ENCODE assay signal across 1 cellular context in genomic region chr21:37146320-37147225, GRCh38.
TF ChIP-seq lines count a peak whose summit lies in the region.

No MANE protein-coding gene starts in this region.

TF ChIP-seq in WTC11, 78 proteins besides CTCF, POLR2A, EP300 and RAD21 (continued from another document):
- TF ChIP-seq, protein P1, sequence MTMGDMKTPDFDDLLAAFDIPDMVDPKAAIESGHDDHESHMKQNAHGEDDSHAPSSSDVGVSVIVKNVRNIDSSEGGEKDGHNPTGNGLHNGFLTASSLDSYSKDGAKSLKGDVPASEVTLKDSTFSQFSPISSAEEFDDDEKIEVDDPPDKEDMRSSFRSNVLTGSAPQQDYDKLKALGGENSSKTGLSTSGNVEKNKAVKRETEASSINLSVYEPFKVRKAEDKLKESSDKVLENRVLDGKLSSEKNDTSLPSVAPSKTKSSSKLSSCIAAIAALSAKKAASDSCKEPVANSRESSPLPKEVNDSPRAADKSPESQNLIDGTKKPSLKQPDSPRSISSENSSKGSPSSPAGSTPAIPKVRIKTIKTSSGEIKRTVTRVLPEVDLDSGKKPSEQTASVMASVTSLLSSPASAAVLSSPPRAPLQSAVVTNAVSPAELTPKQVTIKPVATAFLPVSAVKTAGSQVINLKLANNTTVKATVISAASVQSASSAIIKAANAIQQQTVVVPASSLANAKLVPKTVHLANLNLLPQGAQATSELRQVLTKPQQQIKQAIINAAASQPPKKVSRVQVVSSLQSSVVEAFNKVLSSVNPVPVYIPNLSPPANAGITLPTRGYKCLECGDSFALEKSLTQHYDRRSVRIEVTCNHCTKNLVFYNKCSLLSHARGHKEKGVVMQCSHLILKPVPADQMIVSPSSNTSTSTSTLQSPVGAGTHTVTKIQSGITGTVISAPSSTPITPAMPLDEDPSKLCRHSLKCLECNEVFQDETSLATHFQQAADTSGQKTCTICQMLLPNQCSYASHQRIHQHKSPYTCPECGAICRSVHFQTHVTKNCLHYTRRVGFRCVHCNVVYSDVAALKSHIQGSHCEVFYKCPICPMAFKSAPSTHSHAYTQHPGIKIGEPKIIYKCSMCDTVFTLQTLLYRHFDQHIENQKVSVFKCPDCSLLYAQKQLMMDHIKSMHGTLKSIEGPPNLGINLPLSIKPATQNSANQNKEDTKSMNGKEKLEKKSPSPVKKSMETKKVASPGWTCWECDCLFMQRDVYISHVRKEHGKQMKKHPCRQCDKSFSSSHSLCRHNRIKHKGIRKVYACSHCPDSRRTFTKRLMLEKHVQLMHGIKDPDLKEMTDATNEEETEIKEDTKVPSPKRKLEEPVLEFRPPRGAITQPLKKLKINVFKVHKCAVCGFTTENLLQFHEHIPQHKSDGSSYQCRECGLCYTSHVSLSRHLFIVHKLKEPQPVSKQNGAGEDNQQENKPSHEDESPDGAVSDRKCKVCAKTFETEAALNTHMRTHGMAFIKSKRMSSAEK (CRISPR knock-in tag; IDR thresholded peaks at IDR 0.05; ENCODE audit: borderline replicate concordance): no peak
- TF ChIP-seq SP1 (CRISPR knock-in tag; conservative IDR thresholded peaks at IDR 0.05) (no peak), ZNF138 (CRISPR knock-in tag; conservative IDR thresholded peaks at IDR 0.05) (no peak), GTF2I (CRISPR knock-in tag; conservative IDR thresholded peaks at IDR 0.05) (no peak), FOXK1 (CRISPR knock-in tag; IDR thresholded peaks at IDR 0.05) (no peak), CREM (CRISPR knock-in tag; IDR thresholded peaks at IDR 0.05) (no peak), NR3C1 (CRISPR knock-in tag; conservative IDR thresholded peaks at IDR 0.05; ENCODE audit: low read depth) (no peak), ZNF121 (CRISPR knock-in tag; IDR thresholded peaks at IDR 0.05) (no peak), ETV6 (CRISPR knock-in tag; IDR thresholded peaks at IDR 0.05) (no peak), KAT7 (CRISPR knock-in tag; IDR thresholded peaks at IDR 0.05; ENCODE audit: borderline replicate concordance) (no peak)
- TF ChIP-seq, protein P2, sequence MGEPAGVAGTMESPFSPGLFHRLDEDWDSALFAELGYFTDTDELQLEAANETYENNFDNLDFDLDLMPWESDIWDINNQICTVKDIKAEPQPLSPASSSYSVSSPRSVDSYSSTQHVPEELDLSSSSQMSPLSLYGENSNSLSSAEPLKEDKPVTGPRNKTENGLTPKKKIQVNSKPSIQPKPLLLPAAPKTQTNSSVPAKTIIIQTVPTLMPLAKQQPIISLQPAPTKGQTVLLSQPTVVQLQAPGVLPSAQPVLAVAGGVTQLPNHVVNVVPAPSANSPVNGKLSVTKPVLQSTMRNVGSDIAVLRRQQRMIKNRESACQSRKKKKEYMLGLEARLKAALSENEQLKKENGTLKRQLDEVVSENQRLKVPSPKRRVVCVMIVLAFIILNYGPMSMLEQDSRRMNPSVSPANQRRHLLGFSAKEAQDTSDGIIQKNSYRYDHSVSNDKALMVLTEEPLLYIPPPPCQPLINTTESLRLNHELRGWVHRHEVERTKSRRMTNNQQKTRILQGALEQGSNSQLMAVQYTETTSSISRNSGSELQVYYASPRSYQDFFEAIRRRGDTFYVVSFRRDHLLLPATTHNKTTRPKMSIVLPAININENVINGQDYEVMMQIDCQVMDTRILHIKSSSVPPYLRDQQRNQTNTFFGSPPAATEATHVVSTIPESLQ (CRISPR knock-in tag; IDR thresholded peaks at IDR 0.05): no peak
- TF ChIP-seq, protein P3, sequence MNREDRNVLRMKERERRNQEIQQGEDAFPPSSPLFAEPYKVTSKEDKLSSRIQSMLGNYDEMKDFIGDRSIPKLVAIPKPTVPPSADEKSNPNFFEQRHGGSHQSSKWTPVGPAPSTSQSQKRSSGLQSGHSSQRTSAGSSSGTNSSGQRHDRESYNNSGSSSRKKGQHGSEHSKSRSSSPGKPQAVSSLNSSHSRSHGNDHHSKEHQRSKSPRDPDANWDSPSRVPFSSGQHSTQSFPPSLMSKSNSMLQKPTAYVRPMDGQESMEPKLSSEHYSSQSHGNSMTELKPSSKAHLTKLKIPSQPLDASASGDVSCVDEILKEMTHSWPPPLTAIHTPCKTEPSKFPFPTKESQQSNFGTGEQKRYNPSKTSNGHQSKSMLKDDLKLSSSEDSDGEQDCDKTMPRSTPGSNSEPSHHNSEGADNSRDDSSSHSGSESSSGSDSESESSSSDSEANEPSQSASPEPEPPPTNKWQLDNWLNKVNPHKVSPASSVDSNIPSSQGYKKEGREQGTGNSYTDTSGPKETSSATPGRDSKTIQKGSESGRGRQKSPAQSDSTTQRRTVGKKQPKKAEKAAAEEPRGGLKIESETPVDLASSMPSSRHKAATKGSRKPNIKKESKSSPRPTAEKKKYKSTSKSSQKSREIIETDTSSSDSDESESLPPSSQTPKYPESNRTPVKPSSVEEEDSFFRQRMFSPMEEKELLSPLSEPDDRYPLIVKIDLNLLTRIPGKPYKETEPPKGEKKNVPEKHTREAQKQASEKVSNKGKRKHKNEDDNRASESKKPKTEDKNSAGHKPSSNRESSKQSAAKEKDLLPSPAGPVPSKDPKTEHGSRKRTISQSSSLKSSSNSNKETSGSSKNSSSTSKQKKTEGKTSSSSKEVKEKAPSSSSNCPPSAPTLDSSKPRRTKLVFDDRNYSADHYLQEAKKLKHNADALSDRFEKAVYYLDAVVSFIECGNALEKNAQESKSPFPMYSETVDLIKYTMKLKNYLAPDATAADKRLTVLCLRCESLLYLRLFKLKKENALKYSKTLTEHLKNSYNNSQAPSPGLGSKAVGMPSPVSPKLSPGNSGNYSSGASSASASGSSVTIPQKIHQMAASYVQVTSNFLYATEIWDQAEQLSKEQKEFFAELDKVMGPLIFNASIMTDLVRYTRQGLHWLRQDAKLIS (CRISPR knock-in tag; IDR thresholded peaks at IDR 0.05; ENCODE audit: borderline replicate concordance): no peak
